10 cellular contexts compared by ENCODE assay signal in the genomic region with DNA sequence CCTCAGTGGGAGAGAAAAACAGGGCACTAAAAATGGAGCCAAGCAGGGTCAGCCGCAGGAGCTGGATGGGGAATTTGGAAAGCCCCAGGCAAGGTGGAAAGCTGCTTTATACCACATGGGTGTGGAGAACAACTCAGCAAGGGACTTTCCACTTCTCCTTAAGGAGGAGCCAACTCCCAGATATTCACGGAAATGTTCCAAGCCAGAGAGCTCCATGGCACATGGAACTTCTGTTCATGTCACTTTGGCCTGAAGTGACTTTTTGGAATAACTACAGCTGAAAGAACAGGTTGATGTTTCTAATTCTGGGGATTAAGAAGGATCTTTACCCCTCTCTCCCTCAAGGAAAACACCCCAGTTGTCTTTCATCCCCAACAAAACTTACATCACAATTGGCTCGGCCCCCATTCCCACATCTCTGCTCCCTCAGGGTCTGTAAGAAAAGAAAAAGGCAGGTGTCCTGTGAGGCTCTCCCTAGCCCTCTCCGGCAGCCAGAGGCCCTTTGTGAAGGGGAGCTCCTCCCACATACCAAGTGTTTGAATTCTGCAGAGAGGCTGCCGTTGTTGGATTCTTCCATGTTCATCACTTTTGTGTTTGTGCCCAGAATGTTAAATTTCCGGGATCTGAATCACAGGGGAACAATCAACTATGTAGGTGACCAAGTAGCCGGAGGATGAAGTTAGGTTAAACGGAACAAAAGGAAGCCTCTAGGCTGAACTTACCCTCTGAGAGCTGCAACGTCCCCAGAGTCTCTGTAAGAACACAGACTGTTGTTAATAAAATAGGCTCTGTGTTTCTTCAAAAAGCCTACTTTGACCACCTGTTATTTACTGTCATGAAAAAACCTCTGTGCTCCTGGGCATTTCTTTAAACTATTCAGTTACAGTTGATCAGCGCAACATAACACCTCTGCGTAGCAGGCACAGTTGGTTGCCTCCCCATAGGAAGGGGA. TPM values are rescaled to one million over a fixed set of nuclear protein-coding genes. Genes with fewer than 3 reads are reported as not detected.
DNase-seq lines count a peak whose midpoint lies in the region; ATAC-seq, FAIRE-seq and TF ChIP-seq lines count a peak whose summit lies in the region.
"Had no signal": no experiment of that assay in that cellular context is flagged by ENCODE, and none has a peak within 500 bp of the region (broad histone marks: within the 10 kb centered on the region; RNA-seq: fewer than 3 reads in every experiment).

No MANE protein-coding gene starts in this region.

- POLR2A ChIA-PET in A549 (lab: Yijun Ruan, JAX), result interaction anchor here (0.7 to 2.1 kb wide), 7 partner anchors 50 to 188 kb away, joined by 3 to 16 read pairs (median 6); a partner anchor contains a TSS
- POLR2A ChIA-PET in A673 (lab: Charles Lee; ENCODE audit: low non-redundant PET), result no interaction called here

- H3K4me3 ChIP-seq in A549 (peak overlapping the region; percentile 9; the same call in 1 of the 3 replicates), HUES64 (ENCODE audit: low read length) (peak overlapping the region; percentile 28), colonic mucosa (no peak overlapping the region), A673 (ENCODE audit: low read depth, low read length, poor library complexity, severe bottlenecking) (no peak overlapping the region)

- H3K4me1 ChIP-seq in A549 (peaks cover 57% of the 10 kb centered on the region), HUES64 (ENCODE audit: insufficient read depth, low read length) (peaks cover 22% of the 10 kb centered on the region), colonic mucosa (no peaks in the 10 kb centered on the region), A673 (ENCODE audit: insufficient read depth, low read length, poor library complexity, severe bottlenecking) (no peaks in the 10 kb centered on the region)

- peak in 1 of 2 experiments; percentile 50; a peak in 2 of 5 replicates for TF ChIP-seq EP300 in A549 (IDR thresholded peaks at IDR 0.05)

- CTCF ChIA-PET in A549 (lab: Yijun Ruan, JAX) (interaction anchor here (0.6 to 31.0 kb wide), 14 partner anchors 11 to 207 kb away, joined by 3 to 1360 read pairs (median 4); a partner anchor contains a TSS), A673 (lab: Charles Lee) (no interaction called here)

- intact Hi-C loops in colonic mucosa (cut with DNase I), result no loop called here
- intact Hi-C loops in A673 (cut with micrococcal nuclease; ENCODE audit: unreplicated experiment), result no loop called here

- H3K27ac ChIP-seq in A549 (peak overlapping the region; percentile 86 to 89), HUES64 (ENCODE audit: low read depth, low read length) (peak overlapping the region; percentile 99), colonic mucosa (peak overlapping the region; percentile 52), A673 (ENCODE audit: low read depth, low read length, poor library complexity, severe bottlenecking) (no peak overlapping the region)

- TF ChIP-seq RAD21 in A549 (conservative IDR thresholded peaks at IDR 0.05 in 1 of 2, IDR thresholded peaks at IDR 0.05 in 1 of 2), result peak in 1 of 2 experiments; percentile 14; a peak in 2 of 5 replicates

- H3K36me3 ChIP-seq in HUES64 (ENCODE audit: insufficient read depth, low read length) (peaks cover 62% of the 10 kb centered on the region), colonic mucosa (peaks cover 36% of the 10 kb centered on the region), A673 (ENCODE audit: insufficient read depth, low read length, poor library complexity, severe bottlenecking) (peaks cover 17% of the 10 kb centered on the region)

- 10% methylated on average over 11 of the region's 11 CpGs for WGBS in A549 (ENCODE audit: missing lambda C conversion rate)
- 22% methylated on average over 11 of the region's 11 CpGs for WGBS in HUES64

- TF ChIP-seq POLR2A in A549 (IDR thresholded peaks at IDR 0.05; ENCODE audit: low read length), result no peak

- H3K27me3 ChIP-seq in HUES64 (ENCODE audit: insufficient read depth, low read length) (no peaks in the 10 kb centered on the region), colonic mucosa (no peaks in the 10 kb centered on the region), A673 (replicated peaks; ENCODE audit: insufficient read depth, low read depth, low read length, poor library complexity) (no peaks in the 10 kb centered on the region)

- TF ChIP-seq CTCF in A549 (IDR thresholded peaks at IDR 0.05) (no peak), colonic mucosa (IDR thresholded peaks at IDR 0.05) (no peak), A673 (conservative IDR thresholded peaks at IDR 0.05; ENCODE audit: low read depth, low read length) (no peak)

- ATAC-seq in A549 (peak; percentile 75 to 79), HG03280 (IDR thresholded peaks at IDR 0.05; ENCODE audit: unreplicated experiment) (no peak), HG02759 (IDR thresholded peaks at IDR 0.05; ENCODE audit: unreplicated experiment) (no peak)

- BruUV-seq in A673 (replicated peaks; lab: Mats Ljungman, UMichigan), result no TSS peak

- DNase-seq in A549 (ENCODE audit: low read depth in 1 of 2, low spot score in 1 of 2), result peak; percentile 95 to 98
- DNase-seq in colonic mucosa, result peak; percentile 55
- peak; percentile 53 for DNase-seq in medulla oblongata (ENCODE audit: extremely low spot score)
- DNase-seq in A673 (ENCODE audit: low spot score), result no peak
- DNase-seq in midbrain (lab: John Stamatoyannopoulos, UW), result no peak
- DNase-seq: DND-41, NCI-H1417 had no signal

- H3K9ac ChIP-seq in HUES64 (ENCODE audit: low read depth, low read length) (peak overlapping the region; percentile 73), colonic mucosa (ENCODE audit: low read depth in 2 of 2, low read length in 2 of 2) (peak overlapping the region in 1 of 2 donors; percentile 51)

- H3K4me2 ChIP-seq in A549, result peak overlapping the region; percentile 74

- FAIRE-seq in A549 (lab: Jason Lieb, UNC), result peak; percentile 100

- no peaks in the 10 kb centered on the region for H3K9me3 ChIP-seq in A549
- H3K9me3 ChIP-seq in HUES64 (ENCODE audit: insufficient read depth, low read depth, low read length), result no peaks in the 10 kb centered on the region
- no peaks in the 10 kb centered on the region for H3K9me3 ChIP-seq in colonic mucosa
- H3K9me3 ChIP-seq in A673 (ENCODE audit: low read depth, low read length, poor library complexity, severe bottlenecking), result no peaks in the 10 kb centered on the region

TF ChIP-seq in A549, 52 proteins besides CTCF, POLR2A, EP300 and RAD21 (continues in another document):
- TF ChIP-seq ZSCAN20 (CRISPR knock-in tag; IDR thresholded peaks at IDR 0.05) (no peak), FOSB (CRISPR knock-in tag; IDR thresholded peaks at IDR 0.05) (0 out of 2 replicates have a peak, but pooled peaks have one; percentile 66), HDAC2 (IDR thresholded peaks at IDR 0.05) (no peak), CHD4 (IDR thresholded peaks at IDR 0.05; ENCODE audit: borderline replicate concordance) (no peak), PHF8 (IDR thresholded peaks at IDR 0.05; ENCODE audit: borderline replicate concordance, low read depth) (no peak)
- TF ChIP-seq, protein P1, sequence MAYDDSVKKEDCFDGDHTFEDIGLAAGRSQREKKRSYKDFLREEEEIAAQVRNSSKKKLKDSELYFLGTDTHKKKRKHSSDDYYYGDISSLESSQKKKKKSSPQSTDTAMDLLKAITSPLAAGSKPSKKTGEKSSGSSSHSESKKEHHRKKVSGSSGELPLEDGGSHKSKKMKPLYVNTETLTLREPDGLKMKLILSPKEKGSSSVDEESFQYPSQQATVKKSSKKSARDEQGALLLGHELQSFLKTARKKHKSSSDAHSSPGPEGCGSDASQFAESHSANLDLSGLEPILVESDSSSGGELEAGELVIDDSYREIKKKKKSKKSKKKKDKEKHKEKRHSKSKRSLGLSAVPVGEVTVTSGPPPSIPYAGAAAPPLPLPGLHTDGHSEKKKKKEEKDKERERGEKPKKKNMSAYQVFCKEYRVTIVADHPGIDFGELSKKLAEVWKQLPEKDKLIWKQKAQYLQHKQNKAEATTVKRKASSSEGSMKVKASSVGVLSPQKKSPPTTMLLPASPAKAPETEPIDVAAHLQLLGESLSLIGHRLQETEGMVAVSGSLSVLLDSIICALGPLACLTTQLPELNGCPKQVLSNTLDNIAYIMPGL (CRISPR knock-in tag; IDR thresholded peaks at IDR 0.05; ENCODE audit: borderline replicate concordance), result no peak
- TF ChIP-seq, protein P2, sequence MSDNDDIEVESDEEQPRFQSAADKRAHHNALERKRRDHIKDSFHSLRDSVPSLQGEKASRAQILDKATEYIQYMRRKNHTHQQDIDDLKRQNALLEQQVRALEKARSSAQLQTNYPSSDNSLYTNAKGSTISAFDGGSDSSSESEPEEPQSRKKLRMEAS (IDR thresholded peaks at IDR 0.05), result peak; percentile 95

RNA-seq across cellular contexts. Expression of a gene that starts 41.0 kb away (rescaled TPM):
- polyA plus RNA-seq in A549 (2011; rRNA removed) (2.2 and 3.1 TPM in 2 replicates), A549 (2017; fragmentation: RNase III; extraction: RNeasy Plus Mini Kit Qiagen cat#74134 plus additional on column Dnase treatment) (3.9 to 4.4 TPM (median 4.0 TPM) in 3 replicates)
- polyA plus RNA-seq in A549 (2012; cell fraction: cytosol; rRNA removed), result 2.6 and 3.3 TPM in 2 replicates
- polyA plus RNA-seq in A549 (2012; cell fraction: nucleus; rRNA removed), result 5.6 and 7.9 TPM in 2 replicates
- 2.9 and 4.3 TPM in 2 replicates for polyA minus RNA-seq in A549 (2011; rRNA and poly(A)+ RNA removed)
- 2.1 TPM for polyA plus RNA-seq in HUES64 (2013, experiment 1 of 2)
- 5.0 TPM for polyA plus RNA-seq in HUES64 (2013, experiment 2 of 2)
- total RNA-seq in colonic mucosa (10 to 100 TPM; 22.0 to 22.4 TPM), A673 (2021) (0.19 TPM in 1 of 2 replicates, not detected in the other)

RNA-seq across cellular contexts. Expression of a gene that starts 53.1 kb away (rescaled TPM):
- polyA plus RNA-seq in A549 (2011; rRNA removed) (37.6 and 51.7 TPM in 2 replicates), A549 (2017; fragmentation: RNase III; extraction: RNeasy Plus Mini Kit Qiagen cat#74134 plus additional on column Dnase treatment) (29.4 to 33.1 TPM (median 31.2 TPM) in 3 replicates)
- polyA plus RNA-seq in A549 (2012; cell fraction: cytosol; rRNA removed), result 24.8 and 30.3 TPM in 2 replicates
- 66.8 and 69.5 TPM in 2 replicates for polyA plus RNA-seq in A549 (2012; cell fraction: nucleus; rRNA removed)
- polyA minus RNA-seq in A549 (2011; rRNA and poly(A)+ RNA removed), result 41.5 and 41.7 TPM in 2 replicates
- 23.0 TPM for polyA plus RNA-seq in HUES64 (2013, experiment 1 of 2)
- 27.8 TPM for polyA plus RNA-seq in HUES64 (2013, experiment 2 of 2)
- total RNA-seq in colonic mucosa (10 to 100 TPM; 29.3 to 38.4 TPM), A673 (2021) (11.2 and 14.9 TPM in 2 replicates)

RNA-seq across cellular contexts. Expression of a gene that starts 58.9 kb away (rescaled TPM):
- polyA plus RNA-seq in A549 (2011; rRNA removed) (72.8 and 81.9 TPM in 2 replicates), A549 (2017; fragmentation: RNase III; extraction: RNeasy Plus Mini Kit Qiagen cat#74134 plus additional on column Dnase treatment) (97.8 to 115 TPM (median 109 TPM) in 3 replicates)
- polyA plus RNA-seq in A549 (2012; cell fraction: cytosol; rRNA removed), result 49.5 and 57.3 TPM in 2 replicates
- polyA plus RNA-seq in A549 (2012; cell fraction: nucleus; rRNA removed), result 80.0 and 101 TPM in 2 replicates
- polyA minus RNA-seq in A549 (2011; rRNA and poly(A)+ RNA removed), result 127 and 145 TPM in 2 replicates
- 50.2 TPM for polyA plus RNA-seq in HUES64 (2013, experiment 1 of 2)
- 47.3 TPM for polyA plus RNA-seq in HUES64 (2013, experiment 2 of 2)
- total RNA-seq in colonic mucosa (100 to 1,000 TPM; 137 to 216 TPM), A673 (2021) (59.7 and 60.5 TPM in 2 replicates)

Comparison
In these comparisons a context has a peak if more than half of its experiments do, and no peak if none do; other contexts are left out.
1. ATAC-seq: peak in A549 (2 of 2); none in HG03280 (single experiment) and HG02759 (single experiment).
2. DNase-seq: peak in A549 (2 of 2), colonic mucosa (single experiment) and medulla oblongata (single experiment); none in A673 (single experiment) and midbrain (single experiment).
3. H3K4me3 ChIP-seq: peak in A549 (single experiment) and HUES64 (single experiment); none in colonic mucosa (single experiment) and A673 (single experiment).
4. RNA of a gene that starts 41.0 kb away (total RNA-seq): 22.0 to 22.4 TPM in colonic mucosa; 0.19 TPM in A673; every median in the first group is over 10 times any median in the second.